1 cellular context compared by ENCODE assay signal in genomic region chr14:61438497-61438859, GRCh38.
TF ChIP-seq lines count a peak whose summit lies in the region.

No MANE protein-coding gene starts in this region.

TF ChIP-seq in GM23338, 12 proteins besides CTCF, POLR2A, EP300 and RAD21 (continued from another document):
- TF ChIP-seq ZNF462 (CRISPR knock-in tag; IDR thresholded peaks at IDR 0.05) (no peak), EZH2phosphoT487 (IDR thresholded peaks at IDR 0.05; ENCODE audit: unreplicated experiment) (no peak)
